Comparison of ENCODE assay signal across 14 cellular contexts in genomic region chr1:207817778-207818751, GRCh38.
A peak's percentile ranks its signal among the peaks of the same experiment; 100 is the strongest.
DNase-seq lines count a peak whose midpoint lies in the region; ATAC-seq, FAIRE-seq and TF ChIP-seq lines count a peak whose summit lies in the region.
"Had no signal": no experiment of that assay in that cellular context is flagged by ENCODE, and none has a peak within 500 bp of the region (broad histone marks: within the 10 kb centered on the region; RNA-seq: fewer than 3 reads in every experiment).

No MANE protein-coding gene starts in this region.

- CTCF ChIA-PET in endothelial cell of umbilical vein (lab: Charles Lee), result interaction anchor here (0.6 to 4.1 kb wide), 13 partner anchors 7 to 204 kb away, joined by 3 to 29 read pairs (median 4); no protein-coding TSS in a partner anchor
- CTCF ChIA-PET in HEK293T (lab: Yijun Ruan, JAX), result no interaction called here

- H3K4me2 ChIP-seq in endothelial cell of umbilical vein (ENCODE audit: insufficient read depth, low read length), result no peak overlapping the region

- H3K9me3 ChIP-seq in endothelial cell of umbilical vein (replicated peaks; ENCODE audit: control insufficient read depth, insufficient read depth, low read length) (no peaks in the 10 kb centered on the region), neutrophil (no peaks in the 10 kb centered on the region)

- TF ChIP-seq CTCF in endothelial cell of umbilical vein (IDR thresholded peaks at IDR 0.05; ENCODE audit: extremely low read depth in 1 of 2, insufficient read depth in 1 of 2, low read depth in 1 of 2, low read length in 2 of 2) (no peak), neutrophil (IDR thresholded peaks at IDR 0.05) (no peak)

- peaks cover 19% of the 10 kb centered on the region for H3K79me2 ChIP-seq in endothelial cell of umbilical vein (ENCODE audit: control insufficient read depth, insufficient read depth, low read length)

- no peaks in the 10 kb centered on the region for H3K27me3 ChIP-seq in endothelial cell of umbilical vein (ENCODE audit: control insufficient read depth in 2 of 2, insufficient read depth in 2 of 2, low read length in 2 of 2)
- H3K27me3 ChIP-seq in neutrophil, result no peaks in the 10 kb centered on the region

- BruUV-seq in endothelial cell of umbilical vein (replicated peaks; lab: Mats Ljungman, UMichigan), result no TSS peak

- POLR2A ChIA-PET in endothelial cell of umbilical vein (lab: Charles Lee), result no interaction called here
- POLR2A ChIA-PET in HEK293T (lab: Yijun Ruan, JAX), result no interaction called here

- H3K36me3 ChIP-seq in endothelial cell of umbilical vein (ENCODE audit: control insufficient read depth in 2 of 2, extremely low read depth in 1 of 2, insufficient read depth in 2 of 2, low read length in 2 of 2) (peaks cover 0 to 6% of the 10 kb centered on the region in 2 experiments), neutrophil (peaks cover 64% of the 10 kb centered on the region)

- no peak for ATAC-seq in HG02870 (IDR thresholded peaks at IDR 0.05; ENCODE audit: unreplicated experiment)
- ATAC-seq: activated naive CD4-positive, alpha-beta T cell treated with anti-CD3 and anti-CD28 coated beads, Interleukin-2, amount 50 U/mL, for 72 hours had no signal

- no peaks in the 10 kb centered on the region for H4K20me1 ChIP-seq in endothelial cell of umbilical vein (replicated peaks; ENCODE audit: control insufficient read depth, extremely low read depth, insufficient read depth, low read length)

- intact Hi-C loops in endothelial cell of umbilical vein (cut with micrococcal nuclease), result no loop called here

- TF ChIP-seq POLR2A in endothelial cell of umbilical vein (IDR thresholded peaks at IDR 0.05; ENCODE audit: low read depth, low read length), result no peak

- no peak for FAIRE-seq in endothelial cell of umbilical vein (lab: Jason Lieb, UNC)
- FAIRE-seq: endometrium had no signal

- H2AFZ ChIP-seq in endothelial cell of umbilical vein (ENCODE audit: low read depth, low read length), result no peak overlapping the region

- DNase-seq in activated effector memory CD4-positive, alpha-beta T cell treated with anti-CD3 and anti-CD28 coated beads, Interleukin-2, amount 50 U/mL, for 16 hours, result peak; percentile 57
- no peak for DNase-seq in activated effector memory CD4-positive, alpha-beta T cell treated with Interleukin-2 at 50 U/mL for 16 hours
- DNase-seq in endothelial cell of umbilical vein (ENCODE audit: low read depth, low spot score), result no peak
- DNase-seq in ureter (ENCODE audit: low spot score), result peak; percentile 43
- no peak for DNase-seq in DMS153 treated with DMSO at 0.1 percent for 48 hours (lab: John Stamatoyannopoulos, UW; ENCODE audit: unreplicated experiment)
- no peak for DNase-seq in HEK293T (ENCODE audit: extremely low spot score)
- DNase-seq: activated CD4-positive, alpha-beta T cell treated with anti-CD3 and anti-CD28 coated beads for 1 hour; NCI-H1436; stimulated activated CD4-positive, alpha-beta T cell treated with anti-CD3 and anti-CD28 coated beads, Interleukin-12 subunit alpha, Interleukin-12 subunit beta, amount 100 ng/mL, for 4 hours had no signal

- peaks cover 30% of the 10 kb centered on the region for H3K4me1 ChIP-seq in endothelial cell of umbilical vein (ENCODE audit: control insufficient read depth, extremely low read depth, insufficient read depth, low read length)
- peaks cover 21 to 37% of the 10 kb centered on the region in 2 experiments for H3K4me1 ChIP-seq in neutrophil (ENCODE audit: control insufficient read depth in 1 of 2, insufficient read depth in 1 of 2, low read depth in 1 of 2, low read length in 1 of 2)

- peak overlapping the region; percentile 54 for H3K9ac ChIP-seq in endothelial cell of umbilical vein (replicated peaks; ENCODE audit: extremely low read depth, insufficient read depth, low read length)

- H3K27ac ChIP-seq in endothelial cell of umbilical vein (ENCODE audit: insufficient read depth, low read depth, low read length) (peak overlapping the region; percentile 70), neutrophil (peak overlapping the region; percentile 27)
- H3K27ac ChIP-seq: SK-N-MC had no signal

- H3K4me3 ChIP-seq in endothelial cell of umbilical vein (replicated peaks in 1 of 3; ENCODE audit: insufficient read depth in 1 of 3, low read depth in 1 of 3, low read length in 3 of 3) (no peak overlapping the region), neutrophil (ENCODE audit: low read depth in 1 of 2, low read length in 1 of 2) (no peak overlapping the region)
- H3K4me3 ChIP-seq: SK-N-MC had no signal

- H3K9me1 ChIP-seq in endothelial cell of umbilical vein (replicated peaks; ENCODE audit: control insufficient read depth, extremely low read depth, insufficient read depth, low read length), result no peaks in the 10 kb centered on the region

- dilution Hi-C loops in endothelial cell of umbilical vein (cut with MboI; ENCODE audit: extremely low pct_ligation_motif_present, low sequenced_read_pairs), result no loop called here

TF ChIP-seq in endothelial cell of umbilical vein, 7 proteins besides CTCF, POLR2A, EP300 and RAD21:
- TF ChIP-seq MYC (IDR thresholded peaks at IDR 0.05; ENCODE audit: low read depth, low read length) (no peak), MAX (IDR thresholded peaks at IDR 0.05; ENCODE audit: insufficient read depth, insufficient read length) (no peak), GATA2 (IDR thresholded peaks at IDR 0.05; ENCODE audit: insufficient read depth, insufficient read length, low read depth, low read length) (no peak), POLR2AphosphoS5 (IDR thresholded peaks at IDR 0.05; ENCODE audit: insufficient read depth, low read depth, low read length) (no peak), EZH2 (IDR thresholded peaks at IDR 0.05; ENCODE audit: borderline replicate concordance, low read depth, low read length, severe bottlenecking) (no peak), JUN (IDR thresholded peaks at IDR 0.05; ENCODE audit: borderline replicate concordance, insufficient read depth, insufficient read length, low read depth) (no peak), FOS (IDR thresholded peaks at IDR 0.05; ENCODE audit: borderline replicate concordance, insufficient read depth, low read length) (no peak)

TF ChIP-seq in HEK293T, 16 proteins besides CTCF, POLR2A, EP300 and RAD21:
- TF ChIP-seq SP1 (IDR thresholded peaks at IDR 0.05) (no peak), ELF4 (IDR thresholded peaks at IDR 0.05) (no peak), CTBP1 (IDR thresholded peaks at IDR 0.05; ENCODE audit: borderline replicate concordance) (no peak), ZNF384 (IDR thresholded peaks at IDR 0.05) (no peak), ARNT (IDR thresholded peaks at IDR 0.05) (no peak), FOXA1 (IDR thresholded peaks at IDR 0.05) (no peak), LEF1 (IDR thresholded peaks at IDR 0.05; ENCODE audit: borderline replicate concordance) (no peak), NFRKB (IDR thresholded peaks at IDR 0.05) (no peak), FOXM1 (IDR thresholded peaks at IDR 0.05; ENCODE audit: borderline replicate concordance) (no peak), PKNOX1 (IDR thresholded peaks at IDR 0.05) (no peak), FOXK2 (IDR thresholded peaks at IDR 0.05) (no peak), TARDBP (IDR thresholded peaks at IDR 0.05) (no peak)
TF ChIP-seq in HEK293T: peak in this region for 0.

Comparison
In these comparisons a context has a peak if more than half of its experiments do, and no peak if none do; other contexts are left out.
1. DNase-seq: peak in activated effector memory CD4-positive, alpha-beta T cell treated with anti-CD3 and anti-CD28 coated beads, Interleukin-2, amount 50 U/mL, for 16 hours (single experiment) and ureter (single experiment); none in activated effector memory CD4-positive, alpha-beta T cell treated with Interleukin-2 at 50 U/mL for 16 hours (single experiment), endothelial cell of umbilical vein (single experiment), DMS153 treated with DMSO at 0.1 percent for 48 hours (single experiment) and HEK293T (single experiment).